Comparison of ENCODE assay signal across 7 cellular contexts in the genomic region with DNA sequence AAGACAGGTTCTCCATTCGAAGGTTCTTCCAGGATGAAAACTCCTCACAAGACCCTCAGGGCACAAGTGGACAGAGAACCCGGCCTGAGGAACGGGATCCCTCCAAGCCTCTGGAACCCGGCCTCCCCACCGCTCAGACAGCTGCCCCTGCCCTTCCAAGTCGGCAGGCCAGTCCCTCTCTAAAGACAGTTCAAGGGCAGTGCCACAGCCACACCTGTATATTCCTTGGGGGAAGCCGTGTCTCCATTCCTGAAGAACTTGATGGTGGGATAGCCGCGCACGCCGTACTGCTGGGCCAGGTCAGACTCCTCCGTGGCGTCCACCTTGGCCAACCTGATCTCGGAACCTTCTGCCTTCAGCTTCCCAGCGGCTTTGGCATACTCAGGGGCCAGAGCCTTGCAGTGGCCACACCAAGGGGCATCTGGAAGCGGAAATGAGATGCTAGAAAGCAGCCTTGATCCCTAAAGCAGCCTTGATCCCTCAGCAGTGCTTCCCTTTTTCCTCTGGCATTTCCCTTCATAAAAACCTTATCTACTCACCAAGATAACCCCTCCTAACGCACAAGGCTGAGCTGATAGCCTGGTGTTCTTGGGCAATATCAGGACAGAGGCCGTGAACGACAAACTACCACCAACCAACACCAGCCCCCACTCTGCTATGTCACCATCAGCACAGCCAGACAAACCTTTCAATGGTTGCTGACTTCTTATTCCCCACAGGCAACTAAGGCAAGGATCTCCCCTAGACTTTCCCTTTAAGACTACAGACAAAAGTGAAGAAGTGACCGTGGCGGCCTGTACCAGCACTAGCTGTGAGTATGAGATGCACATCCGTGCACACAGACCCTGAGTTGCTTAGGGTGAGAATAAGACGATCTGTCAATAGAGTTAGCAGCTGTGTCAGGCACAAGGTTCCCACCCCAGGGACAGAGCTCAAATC. TPM values are rescaled to one million over a fixed set of nuclear protein-coding genes. Genes with fewer than 3 reads are reported as not detected.
A peak's percentile ranks its signal among the peaks of the same experiment; 100 is the strongest.
DNase-seq lines count a peak whose midpoint lies in the region; ATAC-seq and TF ChIP-seq lines count a peak whose summit lies in the region.

No MANE protein-coding gene starts in this region.

- H3K4me3 Mint-ChIP-seq in T-cell = peak overlapping the region; percentile 84 to 88 (median 85)

- H3K4me1 Mint-ChIP-seq in T-cell = peaks cover 30 to 53% (median 46%) of the 10 kb centered on the region in 3 donors

- BruUV-seq in HCT116 (replicated peaks; lab: Mats Ljungman, UMichigan) = TSS peak; percentile 71

- no peaks in the 10 kb centered on the region for H3K9me3 ChIP-seq in HCT116 (ENCODE audit: control insufficient read depth in 1 of 2, insufficient read depth in 1 of 2, low read depth in 1 of 2, low read length in 2 of 2)
- H3K9me3 ChIP-seq in smooth muscle cell (replicated peaks; ENCODE audit: low read depth) = no peaks in the 10 kb centered on the region

- peaks cover 9% of the 10 kb centered on the region for H3F3A ChIP-seq in smooth muscle cell (ENCODE audit: low read depth)

- H3K27me3 Mint-ChIP-seq in T-cell = no peaks in the 10 kb centered on the region

- TF ChIP-seq POLR2A in HCT116 (IDR thresholded peaks at IDR 0.05; ENCODE audit: borderline replicate concordance, extremely low read depth, insufficient read depth, insufficient read length) = no peak

- no peak for ATAC-seq in HCT116
- ATAC-seq in T-cell (replicated peaks in 1 of 4) = no peak
- no peak for ATAC-seq in HG02678 (IDR thresholded peaks at IDR 0.05; ENCODE audit: unreplicated experiment)

- TF ChIP-seq RAD21 in HCT116 (IDR thresholded peaks at IDR 0.05; ENCODE audit: low read depth) = no peak

- H3K27ac Mint-ChIP-seq in T-cell = peak overlapping the region; percentile 82 to 83

- H3K4me2 ChIP-seq in HCT116 (ENCODE audit: low read length) = peak overlapping the region; percentile 95
- H3K4me2 ChIP-seq in smooth muscle cell = peak overlapping the region; percentile 98

- H3K79me2 ChIP-seq in HCT116 (ENCODE audit: insufficient read depth, low read length) = peaks cover 93% of the 10 kb centered on the region
- peaks cover 90% of the 10 kb centered on the region for H3K79me2 ChIP-seq in smooth muscle cell (ENCODE audit: low read depth)

- peak overlapping the region; percentile 94 for H3K27ac ChIP-seq in HCT116 (ENCODE audit: low read depth, low read length)
- H3K27ac ChIP-seq in smooth muscle cell (ENCODE audit: low read depth) = peak overlapping the region; percentile 83

- H3K9me2 ChIP-seq in HCT116 (ENCODE audit: insufficient read depth) = no peaks in the 10 kb centered on the region

- H2AFZ ChIP-seq in HCT116 (ENCODE audit: low read depth, low read length, poor library complexity, severe bottlenecking) = no peak overlapping the region
- H2AFZ ChIP-seq in smooth muscle cell (ENCODE audit: low read depth) = no peak overlapping the region

- H3K4me3 ChIP-seq in HCT116 (replicated peaks in 1 of 2; ENCODE audit: low read depth in 1 of 2, low read length in 2 of 2) = peak overlapping the region; percentile 81 to 92
- peak overlapping the region; percentile 82 to 98 for H3K4me3 ChIP-seq in foreskin fibroblast (ENCODE audit: low read depth in 1 of 2, low read length in 2 of 2)
- peak overlapping the region; percentile 100 for H3K4me3 ChIP-seq in smooth muscle cell

- POLR2A ChIA-PET in HCT116 (lab: Charles Lee) (interaction anchor here (0.9 to 1.2 kb wide), 2 partner anchors 26 to 156 kb away, joined by 3 read pairs; partner anchors contain the start of genes MCRIP1 and MRPL12), T-cell (lab: Charles Lee) (interaction anchor here (0.5 kb wide), 2 partner anchors 14 to 26 kb away, joined by 3 to 8 read pairs; partner anchors contain the start of gene MCRIP1 (in 1 of the 2))

- RAD21 ChIA-PET in HCT116 (lab: Charles Lee; ENCODE audit: low non-redundant PET in 1 of 2, low total read pairs in 2 of 2, uncharacterized antibody in 2 of 2, unreplicated experiment in 2 of 2) = interaction anchor here in 1 of 2 experiments (0.6 kb wide), 1 partner anchor 68 kb away, joined by 3 read pairs; the partner anchor contains the start of gene MAFG

- H4K20me1 ChIP-seq in HCT116 (ENCODE audit: insufficient read depth) = peaks cover 7% of the 10 kb centered on the region; the same call in 1 of the 2 replicates
- peaks cover 74% of the 10 kb centered on the region for H4K20me1 ChIP-seq in smooth muscle cell (ENCODE audit: low read depth)

- H3K36me3 ChIP-seq in HCT116 (ENCODE audit: control insufficient read depth in 1 of 2, insufficient read depth in 2 of 2, low read length in 2 of 2) = peaks cover 35 to 60% of the 10 kb centered on the region in 2 experiments
- peaks cover 6% of the 10 kb centered on the region for H3K36me3 ChIP-seq in smooth muscle cell (ENCODE audit: low read depth)

- DNase-seq in HCT116 (ENCODE audit: low read depth, low spot score) (no peak), T-cell (no peak), foreskin fibroblast (peak in 1 of 2 donors; percentile 38), smooth muscle cell (lab: John Stamatoyannopoulos, UW; ENCODE audit: unreplicated experiment) (no peak), hypothalamus (lab: John Stamatoyannopoulos, UW) (no peak), retina (no peak)

- peaks cover 18% of the 10 kb centered on the region for H3K36me3 Mint-ChIP-seq in T-cell

- TF ChIP-seq CTCF in HCT116 (IDR thresholded peaks at IDR 0.05 in 2 of 3, conservative IDR thresholded peaks at IDR 0.05 in 1 of 3; ENCODE audit: borderline replicate concordance in 1 of 3, insufficient read depth in 1 of 3, low read depth in 2 of 3, low read length in 2 of 3) (no peak), foreskin fibroblast (IDR thresholded peaks at IDR 0.05; ENCODE audit: low read depth, low read length) (no peak), smooth muscle cell (IDR thresholded peaks at IDR 0.05; ENCODE audit: borderline replicate concordance, insufficient read depth, poor library complexity, severe bottlenecking) (no peak)

- intact Hi-C loops in HCT116 (cut with micrococcal nuclease) = no loop called here

- H3K27me3 ChIP-seq in HCT116 (ENCODE audit: insufficient read depth, low read length) (no peaks in the 10 kb centered on the region), smooth muscle cell (ENCODE audit: low read depth) (no peaks in the 10 kb centered on the region)

- H3K4me1 ChIP-seq in HCT116 (ENCODE audit: control insufficient read depth in 1 of 2, insufficient read depth in 2 of 2, low read length in 2 of 2) = peaks cover 18 to 46% of the 10 kb centered on the region in 2 experiments
- peaks cover 25% of the 10 kb centered on the region for H3K4me1 ChIP-seq in smooth muscle cell (ENCODE audit: low read depth)

- WGBS in smooth muscle cell (ENCODE audit: low lambda C conversion rate) = 55% methylated on average over 23 of the region's 23 CpGs

- peak overlapping the region; percentile 94 for H3K9ac ChIP-seq in HCT116 (ENCODE audit: low read length)
- peak overlapping the region; percentile 94 for H3K9ac ChIP-seq in smooth muscle cell (ENCODE audit: low read depth)

- no peaks in the 10 kb centered on the region for H3K9me3 Mint-ChIP-seq in T-cell

- CTCF ChIA-PET in HCT116 (lab: Charles Lee) = interaction anchor here (0.7 kb wide), 1 partner anchor 37 kb away, joined by 3 read pairs; no protein-coding TSS in a partner anchor
- CTCF ChIA-PET in T-cell (lab: Charles Lee) = no interaction called here

TF ChIP-seq in HCT116, 20 proteins besides CTCF, POLR2A, EP300 and RAD21:
- TF ChIP-seq CEBPB (IDR thresholded peaks at IDR 0.05; ENCODE audit: low read depth) (no peak), POLR2AphosphoS5 (IDR thresholded peaks at IDR 0.05; ENCODE audit: low read depth, low read length) (peak; percentile 19; the same call in 1 of the 2 replicates)

RNA-seq across cellular contexts. Expression of gene P4HB, which starts 1.1 kb away (rescaled TPM):
- total RNA-seq in HCT116 (2021; ENCODE audit: unreplicated experiment) = 1,043 TPM
- polyA plus RNA-seq in HCT116 (2012) = 1,480 and 1,509 TPM in 2 replicates
- 100 to 1,000 TPM; 228 to 324 (median 269) TPM for total RNA-seq in T-cell
- 1,406 and 1,593 TPM in 2 replicates for total RNA-seq in smooth muscle cell
- 1,326 and 1,526 TPM in 2 replicates for polyA plus RNA-seq in smooth muscle cell

RNA-seq across cellular contexts. Expression of gene ARHGDIA, which starts 11.9 kb away (rescaled TPM):
- 554 TPM for total RNA-seq in HCT116 (2021; ENCODE audit: unreplicated experiment)
- 393 and 453 TPM in 2 replicates for polyA plus RNA-seq in HCT116 (2012)
- 100 to 1,000 TPM; 473 to 577 (median 504) TPM for total RNA-seq in T-cell
- 67.6 and 256 TPM in 2 replicates for total RNA-seq in smooth muscle cell
- polyA plus RNA-seq in smooth muscle cell = 353 and 360 TPM in 2 replicates

RNA-seq across cellular contexts. Expression of gene PPP1R27, which starts 24.4 kb away (rescaled TPM):
- total RNA-seq in HCT116 (2021; ENCODE audit: unreplicated experiment) = not detected
- 0.64 and 0.76 TPM in 2 replicates for polyA plus RNA-seq in HCT116 (2012)
- total RNA-seq in T-cell = not detected
- total RNA-seq in smooth muscle cell = 0.58 and 3.1 TPM in 2 replicates
- polyA plus RNA-seq in smooth muscle cell = 0.79 and 1.6 TPM in 2 replicates

RNA-seq across cellular contexts. Expression of gene MCRIP1, which starts 26.1 kb away (rescaled TPM):
- total RNA-seq in HCT116 (2021; ENCODE audit: unreplicated experiment) (59.2 TPM), T-cell (10 to 100 TPM; 46.4 to 92.4 (median 77.1) TPM), smooth muscle cell (85.1 and 85.8 TPM in 2 replicates)
- polyA plus RNA-seq in HCT116 (2012) = 63.3 and 64.8 TPM in 2 replicates
- polyA plus RNA-seq in smooth muscle cell = 194 and 208 TPM in 2 replicates

RNA-seq across cellular contexts. Expression of gene ALYREF, which starts 32.1 kb away (rescaled TPM):
- 280 TPM for total RNA-seq in HCT116 (2021; ENCODE audit: unreplicated experiment)
- 200 and 207 TPM in 2 replicates for polyA plus RNA-seq in HCT116 (2012)
- 10 to 100 TPM; 58.2 to 82.9 (median 63.4) TPM for total RNA-seq in T-cell
- total RNA-seq in smooth muscle cell = 58.9 and 75.9 TPM in 2 replicates
- polyA plus RNA-seq in smooth muscle cell = 123 and 136 TPM in 2 replicates
